ENCODE assay signal across 23 cellular contexts in the genomic region with DNA sequence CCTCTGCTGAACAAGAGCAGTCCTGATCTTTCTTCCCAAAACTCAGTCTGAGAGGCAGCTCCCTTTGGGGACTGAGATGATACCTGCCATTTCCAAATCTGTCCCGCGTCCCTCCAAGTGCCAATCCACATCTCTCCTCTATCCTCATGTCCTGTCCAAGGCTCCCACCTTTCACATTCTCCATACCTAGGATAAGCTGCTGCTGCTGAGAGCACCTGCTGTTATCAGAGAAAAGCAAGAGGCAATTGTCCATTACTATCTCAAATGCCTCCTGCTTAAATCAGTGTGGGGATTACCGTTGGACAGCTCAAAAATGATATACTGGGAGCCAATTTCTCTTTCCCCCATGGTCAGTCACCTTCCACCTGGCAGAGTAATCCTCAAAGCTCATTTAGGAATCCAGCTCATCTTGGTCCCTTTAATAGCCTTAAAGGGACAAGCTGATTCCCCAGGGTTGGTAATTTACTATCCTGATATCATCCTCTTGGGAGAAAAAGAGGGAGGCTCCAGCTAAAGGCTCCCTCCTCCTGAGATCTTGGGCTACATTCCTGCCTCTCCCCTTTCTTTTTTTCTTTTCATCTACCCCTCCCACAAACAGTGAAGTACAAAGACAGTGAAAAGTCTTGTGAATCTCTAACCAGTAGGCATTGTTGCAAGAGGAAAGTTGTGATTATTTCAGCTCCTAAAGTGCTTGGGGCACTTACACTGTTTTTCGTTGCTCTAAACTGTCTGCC.
"Had no signal": no experiment of that assay in that cellular context is flagged by ENCODE, and none has a peak within 500 bp of the region (broad histone marks: within the 10 kb centered on the region; RNA-seq: fewer than 3 reads in every experiment).

No MANE protein-coding gene starts in this region.

- H3K9me3 Mint-ChIP-seq: activated CD4-positive, alpha-beta memory T cell treated with anti-CD3 and anti-CD28 coated beads, Interleukin-2, amount 10 ng/mL, durations not matched to agents 7 days and 5 days; activated naive CD4-positive, alpha-beta T cell treated with anti-CD3 and anti-CD28 coated beads, Interleukin-2, amount 10 ng/mL, durations not matched to agents 7 days and 5 days; activated T-helper 2 cell treated with anti-CD3 and anti-CD28 coated beads, Interferon-gamma antibody, Interleukin-2, Interleukin-4, amounts not matched to agents 10 μg/mL and 5 μg/mL and 100 μg/mL, durations not matched to agents 14 hours and 24 hours and 36 hours had no signal

- H3K4me3 ChIP-seq: ascending aorta, body of pancreas had no signal

- H3K9ac ChIP-seq: KMS-11 had no signal

- DNase-seq: activated CD4-positive, alpha-beta memory T cell treated with anti-CD3 and anti-CD28 coated beads, Interleukin-2, amount 10 ng/mL, durations not matched to agents 7 days and 5 days; activated CD4-positive, alpha-beta T cell treated with anti-CD3 and anti-CD28 coated beads, Interleukin-2, amount 50 U/mL, for 1 hour; activated CD4-positive, CD25-positive, alpha-beta regulatory T cell; activated CD8-positive, alpha-beta memory T cell treated with anti-CD3 and anti-CD28 coated beads, Interleukin-2, amount 50 U/mL, for 4 hours; activated gamma-delta T cell treated with Interleukin-2 at 50 U/mL for 16 hours; activated naive CD4-positive, alpha-beta T cell treated with anti-CD3 and anti-CD28 coated beads, Interleukin-2, amount 10 ng/mL, durations not matched to agents 7 days and 5 days; activated T-cell treated with anti-CD3 and anti-CD28 coated beads, Interleukin-2, amount 50 U/mL, for 72 hours; body of pancreas; central memory CD4-positive, alpha-beta T cell; NCI-H1092; NCI-H1417; NCI-H1930; NCI-H2171; NCI-H345; NCI-H510A; NCI-H526 treated with DMSO at 0.1 percent for 48 hours; PC-3; SHP77 treated with DMSO at 0.1 percent for 48 hours; T-helper 17 cell; T-helper 9 cell had no signal

- H3K4me1 Mint-ChIP-seq: activated CD4-positive, alpha-beta memory T cell treated with anti-CD3 and anti-CD28 coated beads, Interleukin-2, amount 10 ng/mL, durations not matched to agents 7 days and 5 days; activated naive CD4-positive, alpha-beta T cell treated with anti-CD3 and anti-CD28 coated beads, Interleukin-2, amount 10 ng/mL, durations not matched to agents 7 days and 5 days; T-helper 17 cell had no signal

- H3K27ac Mint-ChIP-seq: activated CD4-positive, alpha-beta memory T cell treated with anti-CD3 and anti-CD28 coated beads, Interleukin-2, amount 10 ng/mL, durations not matched to agents 7 days and 5 days; activated naive CD4-positive, alpha-beta T cell treated with anti-CD3 and anti-CD28 coated beads, Interleukin-2, amount 10 ng/mL, durations not matched to agents 7 days and 5 days; activated T-cell treated with anti-CD3 and anti-CD28 coated beads, Interleukin-2, amount 50 U/mL, for 72 hours; activated T-helper 2 cell treated with anti-CD3 and anti-CD28 coated beads, Interferon-gamma antibody, Interleukin-2, Interleukin-4, amounts not matched to agents 10 μg/mL and 5 μg/mL and 100 μg/mL, durations not matched to agents 14 hours and 24 hours and 36 hours; T-helper 17 cell had no signal

- H3K9me3 ChIP-seq: ascending aorta, body of pancreas had no signal

- H3K27me3 ChIP-seq: ascending aorta had no signal

- H3K4me1 ChIP-seq: ascending aorta, body of pancreas had no signal

- H3K4me3 Mint-ChIP-seq: activated CD4-positive, alpha-beta memory T cell treated with anti-CD3 and anti-CD28 coated beads, Interleukin-2, amount 10 ng/mL, durations not matched to agents 7 days and 5 days; activated naive CD4-positive, alpha-beta T cell treated with anti-CD3 and anti-CD28 coated beads, Interleukin-2, amount 10 ng/mL, durations not matched to agents 7 days and 5 days; activated T-cell treated with anti-CD3 and anti-CD28 coated beads, Interleukin-2, amount 50 U/mL, for 72 hours; T-helper 17 cell had no signal

- H3K36me3 ChIP-seq: ascending aorta had no signal

- ATAC-seq: activated T-cell treated with anti-CD3 and anti-CD28 coated beads, Interleukin-2, amount 50 U/mL, for 72 hours; body of pancreas; PC-3; T-helper 17 cell had no signal

- H3K36me3 Mint-ChIP-seq: activated naive CD4-positive, alpha-beta T cell treated with anti-CD3 and anti-CD28 coated beads, Interleukin-2, amount 10 ng/mL, durations not matched to agents 7 days and 5 days had no signal
